ENCODE assay signal across 21 cellular contexts in genomic region chr17:72971513-72971880, GRCh38.
"Had no signal": no experiment of that assay in that cellular context is flagged by ENCODE, and none has a peak within 500 bp of the region (broad histone marks: within the 10 kb centered on the region; RNA-seq: fewer than 3 reads in every experiment).

No MANE protein-coding gene starts in this region.

- H3K4me1 Mint-ChIP-seq: activated CD4-positive, alpha-beta T cell treated with anti-CD3 and anti-CD28 coated beads, Interleukin-2, amount 10 ng/mL, durations not matched to agents 24 days and 14 days; activated CD8-positive, alpha-beta memory T cell treated with anti-CD3 and anti-CD28 coated beads, Interleukin-2, amount 10 ng/mL, durations not matched to agents 7 days and 5 days; activated naive CD4-positive, alpha-beta T cell treated with anti-CD3 and anti-CD28 coated beads, Interleukin-2, amount 10 ng/mL, durations not matched to agents 7 days and 5 days had no signal

- H3K27me3 ChIP-seq: cardiac muscle cell, heart right ventricle, right atrium auricular region, thyroid gland had no signal

- FAIRE-seq: keratinocyte had no signal

- H3K27ac Mint-ChIP-seq: activated CD4-positive, alpha-beta T cell treated with anti-CD3 and anti-CD28 coated beads, Interleukin-2, amount 10 ng/mL, durations not matched to agents 24 days and 14 days; activated CD8-positive, alpha-beta memory T cell treated with anti-CD3 and anti-CD28 coated beads, Interleukin-2, amount 10 ng/mL, durations not matched to agents 7 days and 5 days; activated CD8-positive, alpha-beta T cell treated with anti-CD3 and anti-CD28 coated beads for 36 hours; activated naive CD4-positive, alpha-beta T cell treated with anti-CD3 and anti-CD28 coated beads, Interleukin-2, amount 10 ng/mL, durations not matched to agents 7 days and 5 days; stimulated activated naive CD8-positive, alpha-beta T cell treated with anti-CD3 and anti-CD28 coated beads, Interleukin-15, Interleukin-2, amounts not matched to agents 100 ng/mL and 50 ng/mL, for 24 hours; T-helper 1 cell treated with Interleukin-12 subunit alpha and Interleukin-12 subunit beta and Interleukin-4 antibody, amounts not matched to agents 30 μg/mL and 1 μg/mL, for 36 hours had no signal

- H3K4me1 ChIP-seq: psoas muscle had no signal

- H3K27me3 Mint-ChIP-seq: activated CD4-positive, alpha-beta T cell treated with anti-CD3 and anti-CD28 coated beads, Interleukin-2, amount 10 ng/mL, durations not matched to agents 24 days and 14 days; activated CD8-positive, alpha-beta memory T cell treated with anti-CD3 and anti-CD28 coated beads, Interleukin-2, amount 10 ng/mL, durations not matched to agents 7 days and 5 days; activated CD8-positive, alpha-beta T cell treated with anti-CD3 and anti-CD28 coated beads for 36 hours; activated naive CD4-positive, alpha-beta T cell treated with anti-CD3 and anti-CD28 coated beads, Interleukin-2, amount 10 ng/mL, durations not matched to agents 7 days and 5 days; stimulated activated naive CD8-positive, alpha-beta T cell treated with anti-CD3 and anti-CD28 coated beads, Interleukin-15, Interleukin-2, amounts not matched to agents 100 ng/mL and 50 ng/mL, for 24 hours had no signal

- H3K9me3 ChIP-seq: mucosa of descending colon, psoas muscle, right atrium auricular region, thyroid gland had no signal

- H3K9me3 Mint-ChIP-seq: stimulated activated naive CD8-positive, alpha-beta T cell treated with anti-CD3 and anti-CD28 coated beads, Interleukin-15, Interleukin-2, amounts not matched to agents 100 ng/mL and 50 ng/mL, for 24 hours; T-helper 1 cell treated with Interleukin-12 subunit alpha and Interleukin-12 subunit beta and Interleukin-4 antibody, amounts not matched to agents 30 μg/mL and 1 μg/mL, for 36 hours had no signal

- ATAC-seq: activated CD4-positive, CD25-positive, alpha-beta regulatory T cell treated with anti-CD3 and anti-CD28 coated beads, Interleukin-2, amount 50 U/mL, for 24 hours; activated CD8-positive, alpha-beta memory T cell treated with anti-CD3 and anti-CD28 coated beads, Interleukin-2, amount 10 ng/mL, durations not matched to agents 7 days and 5 days; activated CD8-positive, alpha-beta T cell treated with anti-CD3 and anti-CD28 coated beads for 36 hours; heart right ventricle; left colon; mucosa of descending colon; psoas muscle had no signal

- H3K4me3 ChIP-seq: cardiac muscle cell, heart right ventricle, mucosa of descending colon, psoas muscle, right atrium auricular region, thyroid gland had no signal

- H3K36me3 Mint-ChIP-seq: activated CD8-positive, alpha-beta memory T cell treated with anti-CD3 and anti-CD28 coated beads, Interleukin-2, amount 10 ng/mL, durations not matched to agents 7 days and 5 days; activated naive CD4-positive, alpha-beta T cell treated with anti-CD3 and anti-CD28 coated beads, Interleukin-2, amount 10 ng/mL, durations not matched to agents 7 days and 5 days had no signal

- DNase-seq: activated CD4-positive, alpha-beta T cell treated with anti-CD3 and anti-CD28 coated beads, Interleukin-2, amount 10 ng/mL, durations not matched to agents 24 days and 14 days; activated CD8-positive, alpha-beta memory T cell treated with anti-CD3 and anti-CD28 coated beads, Interleukin-2, amount 10 ng/mL, durations not matched to agents 7 days and 5 days; activated CD8-positive, alpha-beta T cell treated with anti-CD3 and anti-CD28 coated beads for 36 hours; activated effector memory CD4-positive, alpha-beta T cell treated with anti-CD3 and anti-CD28 coated beads, Interleukin-2, amount 50 U/mL, for 16 hours; activated naive CD4-positive, alpha-beta T cell treated with anti-CD3 and anti-CD28 coated beads, Interleukin-2, amount 10 ng/mL, durations not matched to agents 7 days and 5 days; activated T-cell treated with anti-CD3 and anti-CD28 coated beads for 4 hours; cortex of kidney; heart right ventricle; left colon; mesendoderm; mucosa of descending colon; psoas muscle; stimulated activated CD4-positive, alpha-beta T cell treated with anti-CD3 and anti-CD28 coated beads, Interleukin-4, amount 100 ng/mL, for 24 hours; substantia nigra had no signal

- H3K36me3 ChIP-seq: cardiac muscle cell, heart right ventricle, right atrium auricular region, thyroid gland had no signal

- H3K4me3 Mint-ChIP-seq: activated CD4-positive, alpha-beta T cell treated with anti-CD3 and anti-CD28 coated beads, Interleukin-2, amount 10 ng/mL, durations not matched to agents 24 days and 14 days; activated CD8-positive, alpha-beta memory T cell treated with anti-CD3 and anti-CD28 coated beads, Interleukin-2, amount 10 ng/mL, durations not matched to agents 7 days and 5 days; activated CD8-positive, alpha-beta T cell treated with anti-CD3 and anti-CD28 coated beads for 36 hours; activated naive CD4-positive, alpha-beta T cell treated with anti-CD3 and anti-CD28 coated beads, Interleukin-2, amount 10 ng/mL, durations not matched to agents 7 days and 5 days; stimulated activated naive CD8-positive, alpha-beta T cell treated with anti-CD3 and anti-CD28 coated beads, Interleukin-15, Interleukin-2, amounts not matched to agents 100 ng/mL and 50 ng/mL, for 24 hours; T-helper 1 cell treated with Interleukin-12 subunit alpha and Interleukin-12 subunit beta and Interleukin-4 antibody, amounts not matched to agents 30 μg/mL and 1 μg/mL, for 36 hours had no signal

- H3K27ac ChIP-seq: cardiac muscle cell, heart right ventricle, psoas muscle, right atrium auricular region, thyroid gland had no signal
